1 cellular context compared by ENCODE assay signal in the genomic region with DNA sequence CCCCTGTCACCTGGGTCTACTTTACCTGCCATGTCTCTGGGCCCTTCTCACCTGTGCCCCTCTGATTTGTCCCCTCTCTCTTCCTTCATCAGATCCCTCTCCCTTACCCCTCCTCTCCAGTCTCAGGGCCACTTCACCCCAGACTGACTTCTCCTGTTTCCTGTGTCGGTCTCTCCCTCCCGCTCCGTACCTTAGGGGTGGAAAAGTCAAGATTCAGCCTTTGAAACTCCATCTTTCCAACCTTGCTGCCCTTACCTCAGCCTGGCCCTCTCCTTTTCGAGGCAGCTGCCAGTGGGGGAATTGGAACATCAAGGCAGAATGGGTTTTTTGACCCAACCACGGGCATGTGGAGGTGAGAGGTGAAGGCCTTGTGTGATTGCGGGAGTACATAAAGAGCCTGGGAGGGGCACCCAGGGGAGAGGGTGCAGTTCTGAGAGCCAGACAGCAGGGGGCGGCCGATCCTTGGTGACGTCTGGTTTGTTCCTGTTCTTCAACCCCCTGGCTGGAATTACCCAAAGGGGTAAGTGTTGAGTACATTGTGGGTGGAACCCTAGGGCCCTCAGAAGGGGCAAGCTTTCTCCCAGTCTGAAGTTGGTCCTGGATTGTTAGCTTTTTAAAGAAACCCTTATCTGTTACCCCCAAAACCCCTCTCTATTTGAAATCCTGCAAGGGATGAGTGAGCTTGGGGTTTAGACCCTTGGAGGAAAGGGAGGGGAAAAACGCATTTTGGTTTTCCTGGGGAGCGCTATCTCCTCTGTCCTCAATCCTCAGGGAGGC.
A peak's percentile ranks its signal among the peaks of the same experiment; 100 is the strongest.
TF ChIP-seq lines count a peak whose summit lies in the region.

No MANE protein-coding gene starts in this region.

TF ChIP-seq in GM23338, 12 proteins besides CTCF, POLR2A, EP300 and RAD21:
- TF ChIP-seq, protein P1, sequence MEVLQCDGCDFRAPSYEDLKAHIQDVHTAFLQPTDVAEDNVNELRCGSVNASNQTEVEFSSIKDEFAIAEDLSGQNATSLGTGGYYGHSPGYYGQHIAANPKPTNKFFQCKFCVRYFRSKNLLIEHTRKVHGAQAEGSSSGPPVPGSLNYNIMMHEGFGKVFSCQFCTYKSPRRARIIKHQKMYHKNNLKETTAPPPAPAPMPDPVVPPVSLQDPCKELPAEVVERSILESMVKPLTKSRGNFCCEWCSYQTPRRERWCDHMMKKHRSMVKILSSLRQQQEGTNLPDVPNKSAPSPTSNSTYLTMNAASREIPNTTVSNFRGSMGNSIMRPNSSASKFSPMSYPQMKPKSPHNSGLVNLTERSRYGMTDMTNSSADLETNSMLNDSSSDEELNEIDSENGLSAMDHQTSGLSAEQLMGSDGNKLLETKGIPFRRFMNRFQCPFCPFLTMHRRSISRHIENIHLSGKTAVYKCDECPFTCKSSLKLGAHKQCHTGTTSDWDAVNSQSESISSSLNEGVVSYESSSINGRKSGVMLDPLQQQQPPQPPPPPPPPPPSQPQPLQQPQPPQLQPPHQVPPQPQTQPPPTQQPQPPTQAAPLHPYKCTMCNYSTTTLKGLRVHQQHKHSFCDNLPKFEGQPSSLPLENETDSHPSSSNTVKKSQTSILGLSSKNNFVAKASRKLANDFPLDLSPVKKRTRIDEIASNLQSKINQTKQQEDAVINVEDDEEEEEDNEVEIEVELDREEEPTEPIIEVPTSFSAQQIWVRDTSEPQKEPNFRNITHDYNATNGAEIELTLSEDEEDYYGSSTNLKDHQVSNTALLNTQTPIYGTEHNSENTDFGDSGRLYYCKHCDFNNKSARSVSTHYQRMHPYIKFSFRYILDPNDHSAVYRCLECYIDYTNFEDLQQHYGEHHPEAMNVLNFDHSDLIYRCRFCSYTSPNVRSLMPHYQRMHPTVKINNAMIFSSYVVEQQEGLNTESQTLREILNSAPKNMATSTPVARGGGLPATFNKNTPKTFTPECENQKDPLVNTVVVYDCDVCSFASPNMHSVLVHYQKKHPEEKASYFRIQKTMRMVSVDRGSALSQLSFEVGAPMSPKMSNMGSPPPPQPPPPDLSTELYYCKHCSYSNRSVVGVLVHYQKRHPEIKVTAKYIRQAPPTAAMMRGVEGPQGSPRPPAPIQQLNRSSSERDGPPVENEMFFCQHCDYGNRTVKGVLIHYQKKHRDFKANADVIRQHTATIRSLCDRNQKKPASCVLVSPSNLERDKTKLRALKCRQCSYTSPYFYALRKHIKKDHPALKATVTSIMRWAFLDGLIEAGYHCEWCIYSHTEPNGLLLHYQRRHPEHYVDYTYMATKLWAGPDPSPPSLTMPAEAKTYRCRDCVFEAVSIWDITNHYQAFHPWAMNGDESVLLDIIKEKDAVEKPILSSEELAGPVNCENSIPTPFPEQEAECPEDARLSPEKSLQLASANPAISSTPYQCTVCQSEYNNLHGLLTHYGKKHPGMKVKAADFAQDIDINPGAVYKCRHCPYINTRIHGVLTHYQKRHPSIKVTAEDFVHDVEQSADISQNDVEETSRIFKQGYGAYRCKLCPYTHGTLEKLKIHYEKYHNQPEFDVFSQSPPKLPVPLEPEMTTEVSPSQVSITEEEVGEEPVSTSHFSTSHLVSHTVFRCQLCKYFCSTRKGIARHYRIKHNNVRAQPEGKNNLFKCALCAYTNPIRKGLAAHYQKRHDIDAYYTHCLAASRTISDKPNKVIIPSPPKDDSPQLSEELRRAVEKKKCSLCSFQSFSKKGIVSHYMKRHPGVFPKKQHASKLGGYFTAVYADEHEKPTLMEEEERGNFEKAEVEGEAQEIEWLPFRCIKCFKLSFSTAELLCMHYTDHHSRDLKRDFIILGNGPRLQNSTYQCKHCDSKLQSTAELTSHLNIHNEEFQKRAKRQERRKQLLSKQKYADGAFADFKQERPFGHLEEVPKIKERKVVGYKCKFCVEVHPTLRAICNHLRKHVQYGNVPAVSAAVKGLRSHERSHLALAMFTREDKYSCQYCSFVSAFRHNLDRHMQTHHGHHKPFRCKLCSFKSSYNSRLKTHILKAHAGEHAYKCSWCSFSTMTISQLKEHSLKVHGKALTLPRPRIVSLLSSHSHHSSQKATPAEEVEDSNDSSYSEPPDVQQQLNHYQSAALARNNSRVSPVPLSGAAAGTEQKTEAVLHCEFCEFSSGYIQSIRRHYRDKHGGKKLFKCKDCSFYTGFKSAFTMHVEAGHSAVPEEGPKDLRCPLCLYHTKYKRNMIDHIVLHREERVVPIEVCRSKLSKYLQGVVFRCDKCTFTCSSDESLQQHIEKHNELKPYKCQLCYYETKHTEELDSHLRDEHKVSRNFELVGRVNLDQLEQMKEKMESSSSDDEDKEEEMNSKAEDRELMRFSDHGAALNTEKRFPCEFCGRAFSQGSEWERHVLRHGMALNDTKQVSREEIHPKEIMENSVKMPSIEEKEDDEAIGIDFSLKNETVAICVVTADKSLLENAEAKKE (CRISPR knock-in tag; IDR thresholded peaks at IDR 0.05), result no peak
- peak; percentile 77 for TF ChIP-seq CREB1 (CRISPR knock-in tag; IDR thresholded peaks at IDR 0.05; ENCODE audit: low read depth)
